1 cellular context compared by ENCODE assay signal in the genomic region with DNA sequence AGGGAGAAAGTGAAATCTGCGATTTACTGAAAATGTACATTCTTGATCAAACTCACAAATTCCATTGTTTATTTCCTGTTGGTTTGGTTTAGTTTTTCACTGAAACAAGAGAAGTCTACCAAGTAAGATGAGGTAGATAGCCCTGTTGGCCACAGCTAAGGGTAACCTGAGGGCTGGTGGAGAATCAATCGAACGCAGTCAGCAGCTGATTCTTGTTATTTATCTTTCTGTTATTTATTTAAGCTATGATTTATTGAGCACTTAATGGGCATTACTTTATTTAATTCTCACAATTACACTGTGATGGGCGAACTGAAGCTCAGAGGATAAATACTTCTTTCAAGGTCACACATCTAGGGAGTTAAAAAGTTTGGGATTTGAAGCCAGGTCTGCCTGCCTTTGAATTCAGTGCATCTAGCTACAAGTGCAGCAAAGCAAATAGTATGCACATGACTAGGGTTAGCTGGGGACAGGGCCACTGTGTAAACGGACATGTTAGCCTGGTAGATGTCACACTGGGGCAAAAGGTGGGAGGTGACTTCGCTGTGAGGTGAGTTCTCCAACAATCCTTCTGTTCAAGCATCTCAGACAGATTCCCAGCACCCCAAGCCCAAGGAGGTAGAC.
TF ChIP-seq lines count a peak whose summit lies in the region.

No MANE protein-coding gene starts in this region.

TF ChIP-seq in H1, 55 proteins besides CTCF, POLR2A, EP300 and RAD21:
- TF ChIP-seq, protein P1, sequence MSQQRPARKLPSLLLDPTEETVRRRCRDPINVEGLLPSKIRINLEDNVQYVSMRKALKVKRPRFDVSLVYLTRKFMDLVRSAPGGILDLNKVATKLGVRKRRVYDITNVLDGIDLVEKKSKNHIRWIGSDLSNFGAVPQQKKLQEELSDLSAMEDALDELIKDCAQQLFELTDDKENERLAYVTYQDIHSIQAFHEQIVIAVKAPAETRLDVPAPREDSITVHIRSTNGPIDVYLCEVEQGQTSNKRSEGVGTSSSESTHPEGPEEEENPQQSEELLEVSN (IDR thresholded peaks at IDR 0.05): no peak
- TF ChIP-seq SIX5 (IDR thresholded peaks at IDR 0.05; ENCODE audit: low read depth, low read length): no peak
- TF ChIP-seq, protein P2, sequence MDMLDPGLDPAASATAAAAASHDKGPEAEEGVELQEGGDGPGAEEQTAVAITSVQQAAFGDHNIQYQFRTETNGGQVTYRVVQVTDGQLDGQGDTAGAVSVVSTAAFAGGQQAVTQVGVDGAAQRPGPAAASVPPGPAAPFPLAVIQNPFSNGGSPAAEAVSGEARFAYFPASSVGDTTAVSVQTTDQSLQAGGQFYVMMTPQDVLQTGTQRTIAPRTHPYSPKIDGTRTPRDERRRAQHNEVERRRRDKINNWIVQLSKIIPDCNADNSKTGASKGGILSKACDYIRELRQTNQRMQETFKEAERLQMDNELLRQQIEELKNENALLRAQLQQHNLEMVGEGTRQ (IDR thresholded peaks at IDR 0.05; ENCODE audit: low read length): no peak
- TF ChIP-seq SIRT6 (IDR thresholded peaks at IDR 0.05; ENCODE audit: low read length): no peak
- TF ChIP-seq CBX8 (IDR thresholded peaks at IDR 0.05; ENCODE audit: borderline replicate concordance, low read depth, low read length): no peak
- TF ChIP-seq CTBP2 (IDR thresholded peaks at IDR 0.05; ENCODE audit: borderline replicate concordance, insufficient read depth, insufficient read length, low read length): no peak
- no peak for TF ChIP-seq TCF12 (IDR thresholded peaks at IDR 0.05; ENCODE audit: low read depth, low read length)
- no peak for TF ChIP-seq CHD7 (IDR thresholded peaks at IDR 0.05; ENCODE audit: insufficient replicate concordance, low read length)
- no peak for TF ChIP-seq CBX5 (IDR thresholded peaks at IDR 0.05; ENCODE audit: low read depth, low read length)
- TF ChIP-seq BCL11A (IDR thresholded peaks at IDR 0.05; ENCODE audit: low read depth in 2 of 2, low read length in 2 of 2): no peak
- TF ChIP-seq KDM4A (IDR thresholded peaks at IDR 0.05; ENCODE audit: low read depth, low read length, severe bottlenecking): no peak
- no peak for TF ChIP-seq EZH2 (IDR thresholded peaks at IDR 0.05; ENCODE audit: low read depth, low read length, severe bottlenecking)
- no peak for TF ChIP-seq POU5F1 (IDR thresholded peaks at IDR 0.05; ENCODE audit: low read depth, low read length)
- no peak for TF ChIP-seq RFX5 (IDR thresholded peaks at IDR 0.05; ENCODE audit: borderline replicate concordance, low read depth, low read length)
- no peak for TF ChIP-seq ZNF274 (IDR thresholded peaks at IDR 0.05; ENCODE audit: borderline replicate concordance, extremely low read depth, low read length)
